Comparison of ENCODE assay signal across 24 cellular contexts in genomic region chr10:59668081-59668480, GRCh38. TPM values are rescaled to one million over a fixed set of nuclear protein-coding genes. Genes with fewer than 3 reads are reported as not detected.
DNase-seq lines count a peak whose midpoint lies in the region; ATAC-seq, FAIRE-seq and TF ChIP-seq lines count a peak whose summit lies in the region.
"Had no signal": no experiment of that assay in that cellular context is flagged by ENCODE, and none has a peak within 500 bp of the region (broad histone marks: within the 10 kb centered on the region; RNA-seq: fewer than 3 reads in every experiment).

No MANE protein-coding gene starts in this region.

- no peak overlapping the region for H3K14ac ChIP-seq in mesenchymal stem cell (ENCODE audit: low read length in 2 of 2)

- H3K23ac ChIP-seq in mesenchymal stem cell (ENCODE audit: low read length in 2 of 2): no peak overlapping the region

- H3K4me1 ChIP-seq in mesenchymal stem cell (ENCODE audit: control insufficient read depth, insufficient read depth, low read depth, low read length) (no peaks in the 10 kb centered on the region), osteoblast (ENCODE audit: insufficient read depth, low read length) (no peaks in the 10 kb centered on the region)
- H3K4me1 ChIP-seq: right lobe of liver had no signal

- H3K27ac ChIP-seq in mesenchymal stem cell (ENCODE audit: low read length, poor library complexity, severe bottlenecking): no peak overlapping the region
- no peak overlapping the region for H3K27ac ChIP-seq in osteoblast (ENCODE audit: low read depth, low read length)
- H3K27ac ChIP-seq: dorsolateral prefrontal cortex, right lobe of liver had no signal

- H3K4me2 ChIP-seq in mesenchymal stem cell (ENCODE audit: low read length, poor library complexity, severe bottlenecking) (no peak overlapping the region), osteoblast (ENCODE audit: insufficient read depth, low read length) (no peak overlapping the region)

- no peak overlapping the region for H2BK5ac ChIP-seq in mesenchymal stem cell (ENCODE audit: low read depth, low read length, poor library complexity, severe bottlenecking)

- peak; percentile 20 for FAIRE-seq in H54 (lab: Jason Lieb, UNC)
- FAIRE-seq: GM12878, keratinocyte had no signal

- H2AK5ac ChIP-seq in mesenchymal stem cell (ENCODE audit: low read length, severe bottlenecking): no peak overlapping the region

- 8% methylated on average over 4 of the region's 4 CpGs for WGBS in mesenchymal stem cell

- no peak overlapping the region for H3K9ac ChIP-seq in mesenchymal stem cell (ENCODE audit: low read length)

- H3K4ac ChIP-seq in mesenchymal stem cell (ENCODE audit: low read depth in 1 of 2, low read length in 2 of 2): no peak overlapping the region

- H3K4me3 ChIP-seq in mesenchymal stem cell (ENCODE audit: insufficient read depth in 1 of 2, low read depth in 1 of 2, low read length in 2 of 2): no peak overlapping the region
- H3K4me3 ChIP-seq in osteoblast (ENCODE audit: insufficient read depth, low read length): no peak overlapping the region
- H3K4me3 ChIP-seq: dorsolateral prefrontal cortex, GM12878, right lobe of liver had no signal

- TF ChIP-seq CTCF in osteoblast (IDR thresholded peaks at IDR 0.05; ENCODE audit: extremely low read depth, low read depth, low read length): no peak

- H3K27me3 ChIP-seq in mesenchymal stem cell (ENCODE audit: control insufficient read depth in 1 of 2, insufficient read depth in 1 of 2, low read length in 2 of 2): no peaks in the 10 kb centered on the region
- H3K27me3 ChIP-seq in osteoblast (ENCODE audit: insufficient read depth, low read length): no peaks in the 10 kb centered on the region
- H3K27me3 ChIP-seq: dorsolateral prefrontal cortex, right lobe of liver had no signal

- no peak overlapping the region for H4K91ac ChIP-seq in mesenchymal stem cell (ENCODE audit: low read length)

- H3K9me3 ChIP-seq in mesenchymal stem cell (ENCODE audit: control insufficient read depth, low read length) (peaks cover 19% of the 10 kb centered on the region), osteoblast (ENCODE audit: low read depth, low read length) (no peaks in the 10 kb centered on the region)
- H3K9me3 ChIP-seq: right lobe of liver had no signal

- no peak overlapping the region for H2BK12ac ChIP-seq in mesenchymal stem cell (ENCODE audit: low read length in 2 of 2)

- no peaks in the 10 kb centered on the region for H4K20me1 ChIP-seq in osteoblast (ENCODE audit: insufficient read depth, low read length)

- no peak overlapping the region for H4K8ac ChIP-seq in mesenchymal stem cell (ENCODE audit: low read length)

- H3K36me3 ChIP-seq in mesenchymal stem cell (ENCODE audit: control insufficient read depth in 1 of 2, insufficient read depth in 2 of 2, low read depth in 1 of 2, low read length in 2 of 2): no peaks in the 10 kb centered on the region
- H3K36me3 ChIP-seq in osteoblast (ENCODE audit: insufficient read depth, low read length): no peaks in the 10 kb centered on the region
- H3K36me3 ChIP-seq: right lobe of liver had no signal

- no peak for ATAC-seq in HG03159 (IDR thresholded peaks at IDR 0.05; ENCODE audit: unreplicated experiment)
- ATAC-seq: GM12878; HCT116; Panc1; right lobe of liver; stimulated activated naive CD8-positive, alpha-beta T cell treated with anti-CD3 and anti-CD28 coated beads, Interleukin-15, Interleukin-2, amounts not matched to agents 100 U/mL and 50 U/mL, for 24 hours had no signal

- H3K79me1 ChIP-seq in mesenchymal stem cell (replicated peaks; ENCODE audit: low read length, poor library complexity, severe bottlenecking): no peaks in the 10 kb centered on the region

- no peak overlapping the region for H3K18ac ChIP-seq in mesenchymal stem cell (ENCODE audit: low read depth in 1 of 2, low read length in 2 of 2)

- H2AFZ ChIP-seq in mesenchymal stem cell (ENCODE audit: low read depth, low read length) (peak overlapping the region; percentile 23), osteoblast (ENCODE audit: low read length) (no peak overlapping the region)

- no peak overlapping the region for H2BK15ac ChIP-seq in mesenchymal stem cell (ENCODE audit: low read depth, poor library complexity, severe bottlenecking)

- TF ChIP-seq POLR2A in H54 (IDR thresholded peaks at IDR 0.05; ENCODE audit: low read depth, low read length): no peak

- no peaks in the 10 kb centered on the region for H3K79me2 ChIP-seq in osteoblast (ENCODE audit: insufficient read depth, low read length)

- no peak overlapping the region for H2BK120ac ChIP-seq in mesenchymal stem cell (ENCODE audit: low read depth, low read length)

- peak; percentile 81 for DNase-seq in DMS53 (lab: John Stamatoyannopoulos, UW)
- no peak for DNase-seq in H54 (ENCODE audit: insufficient read length, low spot score)
- DNase-seq in NCI-H69 (lab: John Stamatoyannopoulos, UW): peak; percentile 6
- DNase-seq in mesenchymal stem cell: peak; percentile 82
- DNase-seq in osteoblast (ENCODE audit: insufficient read length, low spot score, missing footprints): no peak
- no peak for DNase-seq in activated CD4-positive, alpha-beta T cell treated with anti-CD3 and anti-CD28 coated beads, Interleukin-2, amount 50 U/mL, for 48 hours
- DNase-seq: activated CD4-positive, alpha-beta memory T cell treated with anti-CD3 and anti-CD28 coated beads, Interleukin-2, amount 10 ng/mL, durations not matched to agents 7 days and 5 days; activated effector memory CD4-positive, alpha-beta T cell treated with Interleukin-2 at 50 U/mL for 16 hours; activated naive CD8-positive, alpha-beta T cell treated with anti-CD3 and anti-CD28 coated beads for 36 hours; CD4-positive, CD25-positive, alpha-beta regulatory T cell; DMS153; dorsolateral prefrontal cortex; NCI-H2227 treated with DMSO at 0.1 percent for 48 hours; posterior cingulate gyrus; right lobe of liver; SHP77 treated with DMSO at 0.1 percent for 48 hours; stimulated activated naive CD8-positive, alpha-beta T cell treated with anti-CD3 and anti-CD28 coated beads, Interleukin-15, Interleukin-2, amounts not matched to agents 100 U/mL and 50 U/mL, for 24 hours; T-helper 9 cell had no signal

RNA-seq across cellular contexts. Expression of gene SLC16A9, which starts 41.6 kb away (rescaled TPM):
- 0.11 TPM for polyA plus RNA-seq in mesenchymal stem cell (2013, experiment 1 of 2)
- 0.10 TPM for polyA plus RNA-seq in mesenchymal stem cell (2013, experiment 2 of 2)
- 0.72 and 1.2 TPM in 2 replicates for total RNA-seq in osteoblast
- polyA plus RNA-seq: IgD-negative memory B cell had no signal

Comparison
In these comparisons a context has a peak if more than half of its experiments do, and no peak if none do; other contexts are left out.
1. DNase-seq: peak in DMS53 (single experiment), NCI-H69 (single experiment) and mesenchymal stem cell (single experiment); none in H54 (single experiment), osteoblast (single experiment) and activated CD4-positive, alpha-beta T cell treated with anti-CD3 and anti-CD28 coated beads, Interleukin-2, amount 50 U/mL, for 48 hours (0 of 2).